ENCODE assay signal across 20 cellular contexts in genomic region chr6:67986694-67987232, GRCh38.
DNase-seq lines count a peak whose midpoint lies in the region; ATAC-seq, FAIRE-seq and TF ChIP-seq lines count a peak whose summit lies in the region.
"Had no signal": no experiment of that assay in that cellular context is flagged by ENCODE, and none has a peak within 500 bp of the region (broad histone marks: within the 10 kb centered on the region; RNA-seq: fewer than 3 reads in every experiment).

No MANE protein-coding gene starts in this region.

- H3K36me3 ChIP-seq in SU-DHL-6 (ENCODE audit: low read length) (no peaks in the 10 kb centered on the region), H1 (ENCODE audit: control insufficient read depth in 2 of 4, insufficient read depth in 4 of 4, low read length in 3 of 4) (no peaks in the 10 kb centered on the region), mesenchymal stem cell (ENCODE audit: control insufficient read depth in 1 of 2, insufficient read depth in 2 of 2, low read depth in 1 of 2, low read length in 2 of 2) (no peaks in the 10 kb centered on the region), PC-3 (ENCODE audit: low read depth, low read length) (no peaks in the 10 kb centered on the region), mucosa of descending colon (ENCODE audit: low read depth) (no peaks in the 10 kb centered on the region), aorta (ENCODE audit: control insufficient read depth in 1 of 2, insufficient read depth in 2 of 2, low read length in 1 of 2) (no peaks in the 10 kb centered on the region)
- H3K36me3 ChIP-seq: BLaER1 treated with 17β-estradiol and CSF1 and Interleukin-3, amounts not matched to agents 10 nM and 100 nM had no signal

- TF ChIP-seq POLR2A in H1 (IDR thresholded peaks at IDR 0.05; ENCODE audit: control extremely low read depth in 1 of 2, low read depth in 2 of 2, low read length in 2 of 2), result no peak

- BruUV-seq in PC-3 (replicated peaks; lab: Mats Ljungman, UMichigan), result no TSS peak

- H3K79me2 ChIP-seq in SU-DHL-6 (ENCODE audit: insufficient read depth, low read length) (no peaks in the 10 kb centered on the region), H1 (ENCODE audit: control insufficient read depth in 1 of 2, insufficient read depth in 2 of 2, low read length in 2 of 2) (no peaks in the 10 kb centered on the region), PC-3 (ENCODE audit: low read length) (no peaks in the 10 kb centered on the region)

- H3F3A ChIP-seq in SU-DHL-6 (ENCODE audit: insufficient read depth) (no peaks in the 10 kb centered on the region), PC-3 (ENCODE audit: low read length, unreplicated experiment) (no peaks in the 10 kb centered on the region)

- no peak overlapping the region for H2AK5ac ChIP-seq in H1 (ENCODE audit: low read depth, low read length)
- H2AK5ac ChIP-seq in mesenchymal stem cell (ENCODE audit: low read length, severe bottlenecking), result no peak overlapping the region

- no peak overlapping the region for H3K4ac ChIP-seq in H1 (replicated peaks; ENCODE audit: insufficient read length, low read depth, low read length)
- H3K4ac ChIP-seq in mesenchymal stem cell (ENCODE audit: low read depth in 1 of 2, low read length in 2 of 2), result no peak overlapping the region

- H2AFZ ChIP-seq in SU-DHL-6 (ENCODE audit: low read depth, low read length, severe bottlenecking), result peak overlapping the region; percentile 31
- H2AFZ ChIP-seq in H1 (ENCODE audit: low read length), result peak overlapping the region; percentile 6; the same call in 1 of the 2 replicates
- H2AFZ ChIP-seq in mesenchymal stem cell (ENCODE audit: low read depth, low read length), result no peak overlapping the region
- no peak overlapping the region for H2AFZ ChIP-seq in PC-3 (ENCODE audit: low read length)

- no peak overlapping the region for H3K56ac ChIP-seq in H1 (replicated peaks; ENCODE audit: insufficient read length, low read depth, low read length)

- H3K4me2 ChIP-seq in SU-DHL-6 (ENCODE audit: low read depth, low read length, poor library complexity, severe bottlenecking) (no peak overlapping the region), H1 (ENCODE audit: insufficient read depth in 1 of 2, low read depth in 2 of 2, low read length in 2 of 2) (no peak overlapping the region), mesenchymal stem cell (ENCODE audit: low read length, poor library complexity, severe bottlenecking) (no peak overlapping the region), PC-3 (ENCODE audit: low read length) (no peak overlapping the region)
- H3K4me2 ChIP-seq: BLaER1 treated with 17β-estradiol and CSF1 and Interleukin-3, amounts not matched to agents 10 nM and 100 nM had no signal

- H3K18ac ChIP-seq in H1 (ENCODE audit: extremely low read depth, low read length) (no peak overlapping the region), mesenchymal stem cell (ENCODE audit: low read depth in 1 of 2, low read length in 2 of 2) (no peak overlapping the region)

- H2BK120ac ChIP-seq in H1 (replicated peaks; ENCODE audit: low read depth, low read length) (no peak overlapping the region), mesenchymal stem cell (ENCODE audit: low read depth, low read length) (no peak overlapping the region)

- H3K23me2 ChIP-seq in H1 (ENCODE audit: low read depth, low read length), result no peaks in the 10 kb centered on the region

- H3K4me1 ChIP-seq in H1 (replicated peaks in 1 of 4; ENCODE audit: control insufficient read depth in 3 of 4, insufficient read depth in 4 of 4, low read length in 3 of 4) (no peaks in the 10 kb centered on the region), mesenchymal stem cell (ENCODE audit: control insufficient read depth, insufficient read depth, low read depth, low read length) (no peaks in the 10 kb centered on the region), PC-3 (ENCODE audit: insufficient read depth, low read length) (no peaks in the 10 kb centered on the region), mucosa of descending colon (ENCODE audit: low read depth) (no peaks in the 10 kb centered on the region), aorta (ENCODE audit: control insufficient read depth in 1 of 2, insufficient read depth in 2 of 2, low read length in 2 of 2) (no peaks in the 10 kb centered on the region)
- H3K4me1 ChIP-seq: BLaER1 treated with 17β-estradiol and CSF1 and Interleukin-3, amounts not matched to agents 10 nM and 100 nM had no signal

- TF ChIP-seq CTCF in SU-DHL-6 (IDR thresholded peaks at IDR 0.05; ENCODE audit: insufficient read depth, low read length, poor library complexity, severe bottlenecking) (no peak), H1 (IDR thresholded peaks at IDR 0.05; ENCODE audit: control extremely low read depth in 1 of 3, insufficient read depth in 1 of 3, low read depth in 1 of 3, low read length in 3 of 3) (no peak), PC-3 (conservative IDR thresholded peaks at IDR 0.05; ENCODE audit: low read depth, low read length) (no peak), mucosa of descending colon (IDR thresholded peaks at IDR 0.05) (no peak)

- H3K36me3 Mint-ChIP-seq in stimulated activated memory B cell treated with anti-CD40 and anti-IgM and Interleukin-4, amounts not matched to agents 10 μg/mL and 1 μg/mL and 100 μg/mL, for 72 hours, result no peaks in the 10 kb centered on the region
- H3K36me3 Mint-ChIP-seq: CD8-positive, alpha-beta memory T cell had no signal

- no peak overlapping the region for H3K27ac ChIP-seq in SU-DHL-6 (ENCODE audit: low read depth, low read length)
- H3K27ac ChIP-seq in H1 (ENCODE audit: low read depth, low read length), result no peak overlapping the region
- no peak overlapping the region for H3K27ac ChIP-seq in mesenchymal stem cell (ENCODE audit: low read length, poor library complexity, severe bottlenecking)
- no peak overlapping the region for H3K27ac ChIP-seq in PC-3 (ENCODE audit: low read length)
- no peak overlapping the region for H3K27ac ChIP-seq in aorta (ENCODE audit: low read depth in 1 of 2, low read length in 2 of 2)
- H3K27ac ChIP-seq: BLaER1 treated with 17β-estradiol and CSF1 and Interleukin-3, amounts not matched to agents 10 nM and 100 nM had no signal

- H3K9me2 ChIP-seq in SU-DHL-6 (replicated peaks; ENCODE audit: insufficient read depth, low read length) (no peaks in the 10 kb centered on the region), PC-3 (replicated peaks; ENCODE audit: low read length) (no peaks in the 10 kb centered on the region)

- no peak for TF ChIP-seq EP300 in H1 (IDR thresholded peaks at IDR 0.05; ENCODE audit: borderline replicate concordance in 1 of 2, low read depth in 2 of 2, low read length in 2 of 2)

- no peak overlapping the region for H3K4me3 Mint-ChIP-seq in stimulated activated memory B cell treated with anti-CD40 and anti-IgM and Interleukin-4, amounts not matched to agents 10 μg/mL and 1 μg/mL and 100 μg/mL, for 72 hours
- H3K4me3 Mint-ChIP-seq: B cell; CD8-positive, alpha-beta memory T cell; H9 had no signal

- H3K27me3 ChIP-seq in SU-DHL-6 (ENCODE audit: low read length), result no peaks in the 10 kb centered on the region
- no peaks in the 10 kb centered on the region for H3K27me3 ChIP-seq in H1 (replicated peaks in 1 of 4; ENCODE audit: control insufficient read depth in 3 of 4, extremely low read depth in 1 of 4, insufficient read depth in 3 of 4, low read length in 3 of 4)
- H3K27me3 ChIP-seq in mesenchymal stem cell (ENCODE audit: control insufficient read depth in 1 of 2, insufficient read depth in 1 of 2, low read length in 2 of 2), result no peaks in the 10 kb centered on the region
- no peaks in the 10 kb centered on the region for H3K27me3 ChIP-seq in PC-3 (ENCODE audit: low read length)
- no peaks in the 10 kb centered on the region for H3K27me3 ChIP-seq in aorta (ENCODE audit: control insufficient read depth in 1 of 2, insufficient read depth in 2 of 2, low read length in 1 of 2)
- H3K27me3 ChIP-seq: BLaER1 treated with 17β-estradiol and CSF1 and Interleukin-3, amounts not matched to agents 10 nM and 100 nM had no signal

- no peak for TF ChIP-seq RAD21 in H1 (IDR thresholded peaks at IDR 0.05 in 1 of 2, conservative IDR thresholded peaks at IDR 0.05 in 1 of 2; ENCODE audit: low read depth in 2 of 2, low read length in 2 of 2)

- H4K8ac ChIP-seq in H1 (ENCODE audit: extremely low read depth, insufficient read depth, low read length) (no peak overlapping the region), mesenchymal stem cell (ENCODE audit: low read length) (no peak overlapping the region)

- H2BK5ac ChIP-seq in H1 (ENCODE audit: low read depth, low read length) (no peak overlapping the region), mesenchymal stem cell (ENCODE audit: low read depth, low read length, poor library complexity, severe bottlenecking) (no peak overlapping the region)

- no peaks in the 10 kb centered on the region for H3K9me3 ChIP-seq in SU-DHL-6 (ENCODE audit: insufficient read depth, low read length)
- no peaks in the 10 kb centered on the region for H3K9me3 ChIP-seq in H1 (ENCODE audit: insufficient read depth in 2 of 2, low read depth in 1 of 2, low read length in 1 of 2)
- peaks cover 3% of the 10 kb centered on the region for H3K9me3 ChIP-seq in mesenchymal stem cell (ENCODE audit: control insufficient read depth, low read length)
- no peaks in the 10 kb centered on the region for H3K9me3 ChIP-seq in PC-3 (ENCODE audit: low read length)
- H3K9me3 ChIP-seq in mucosa of descending colon, result peaks cover 18% of the 10 kb centered on the region
- H3K9me3 ChIP-seq in aorta (ENCODE audit: control insufficient read depth, low read length), result no peaks in the 10 kb centered on the region
- H3K9me3 ChIP-seq: BLaER1 treated with 17β-estradiol and CSF1 and Interleukin-3, amounts not matched to agents 10 nM and 100 nM had no signal

- H3K23ac ChIP-seq in H1 (ENCODE audit: insufficient read length) (no peak overlapping the region), mesenchymal stem cell (ENCODE audit: low read length in 2 of 2) (no peak overlapping the region)

- intact Hi-C loops in PC-3 (cut with micrococcal nuclease), result no loop called here
- intact Hi-C loops in mucosa of descending colon (cut with DNase I, micrococcal nuclease), result no loop called here
- intact Hi-C loops in aorta (cut with DNase I), result no loop called here

- H2BK20ac ChIP-seq in H1 (ENCODE audit: low read length), result no peak overlapping the region

- H3K14ac ChIP-seq in H1 (ENCODE audit: insufficient read length) (no peak overlapping the region), mesenchymal stem cell (ENCODE audit: low read length in 2 of 2) (no peak overlapping the region)

- no peaks in the 10 kb centered on the region for H3K4me1 Mint-ChIP-seq in stimulated activated memory B cell treated with anti-CD40 and anti-IgM and Interleukin-4, amounts not matched to agents 10 μg/mL and 1 μg/mL and 100 μg/mL, for 72 hours
- H3K4me1 Mint-ChIP-seq: B cell; CD8-positive, alpha-beta memory T cell had no signal

- CTCF ChIA-PET in H1 (lab: Charles Lee; ENCODE audit: partially characterized antibody), result no interaction called here
- CTCF ChIA-PET in PC-3 (lab: Charles Lee), result no interaction called here

- H4K20me1 ChIP-seq in SU-DHL-6 (ENCODE audit: low read depth, low read length) (no peaks in the 10 kb centered on the region), H1 (replicated peaks in 1 of 2; ENCODE audit: control insufficient read depth in 1 of 2, insufficient read depth in 2 of 2, low read length in 2 of 2) (no peaks in the 10 kb centered on the region), PC-3 (ENCODE audit: low read length) (no peaks in the 10 kb centered on the region)
- H4K20me1 ChIP-seq: BLaER1 treated with 17β-estradiol and CSF1 and Interleukin-3, amounts not matched to agents 10 nM and 100 nM had no signal

- ATAC-seq in stimulated activated memory B cell treated with anti-CD40 and anti-IgM and Interleukin-4, amounts not matched to agents 10 μg/mL and 1 μg/mL and 100 μg/mL, for 72 hours, result no peak
- no peak for ATAC-seq in PC-3
- no peak for ATAC-seq in mucosa of descending colon
- no peak for ATAC-seq in aorta (ENCODE audit: low FRiP score)
- ATAC-seq: GM12878 had no signal

- POLR2A ChIA-PET in H1 (lab: Charles Lee; ENCODE audit: partially characterized antibody), result no interaction called here
- POLR2A ChIA-PET in PC-3 (lab: Charles Lee; ENCODE audit: unreplicated experiment), result no interaction called here

- H3K4me3 ChIP-seq in SU-DHL-6 (ENCODE audit: insufficient read depth, low read length, poor library complexity, severe bottlenecking) (no peak overlapping the region), H1 (ENCODE audit: extremely low read depth in 1 of 4, insufficient read depth in 2 of 4, low read depth in 3 of 4, low read length in 4 of 4) (no peak overlapping the region), mesenchymal stem cell (ENCODE audit: insufficient read depth in 1 of 2, low read depth in 1 of 2, low read length in 2 of 2) (no peak overlapping the region), PC-3 (ENCODE audit: low read length) (no peak overlapping the region), mucosa of descending colon (no peak overlapping the region), aorta (ENCODE audit: low read length in 2 of 2) (no peak overlapping the region)
- H3K4me3 ChIP-seq: BLaER1 treated with 17β-estradiol and CSF1 and Interleukin-3, amounts not matched to agents 10 nM and 100 nM; GM12878 had no signal

- H3K79me1 ChIP-seq in H1 (ENCODE audit: low read depth, low read length), result no peaks in the 10 kb centered on the region
- no peaks in the 10 kb centered on the region for H3K79me1 ChIP-seq in mesenchymal stem cell (replicated peaks; ENCODE audit: low read length, poor library complexity, severe bottlenecking)

- H3K9ac ChIP-seq in SU-DHL-6 (ENCODE audit: low read length) (no peak overlapping the region), H1 (replicated peaks in 1 of 4; ENCODE audit: extremely low read depth in 1 of 4, low read depth in 3 of 4, low read length in 3 of 4) (no peak overlapping the region), mesenchymal stem cell (ENCODE audit: low read length) (no peak overlapping the region), PC-3 (ENCODE audit: low read length) (no peak overlapping the region)
- H3K9ac ChIP-seq: BLaER1 treated with 17β-estradiol and CSF1 and Interleukin-3, amounts not matched to agents 10 nM and 100 nM had no signal

- H4K91ac ChIP-seq in H1 (replicated peaks; ENCODE audit: insufficient read length, low read length) (no peak overlapping the region), mesenchymal stem cell (ENCODE audit: low read length) (no peak overlapping the region)

- FAIRE-seq in H1 (lab: Jason Lieb, UNC), result no peak
- FAIRE-seq: GM12878, HTR-8/SVneo had no signal

- no peak overlapping the region for H2BK12ac ChIP-seq in H1 (ENCODE audit: low read depth, low read length)
- H2BK12ac ChIP-seq in mesenchymal stem cell (ENCODE audit: low read length in 2 of 2), result no peak overlapping the region

- no peaks in the 10 kb centered on the region for H3K27me3 Mint-ChIP-seq in stimulated activated memory B cell treated with anti-CD40 and anti-IgM and Interleukin-4, amounts not matched to agents 10 μg/mL and 1 μg/mL and 100 μg/mL, for 72 hours
- H3K27me3 Mint-ChIP-seq: B cell; CD8-positive, alpha-beta memory T cell had no signal

- DNase-seq in M059J (ENCODE audit: low read depth) (peak; percentile 34), H1 (ENCODE audit: low read depth in 1 of 2, low spot score in 2 of 2) (no peak), mesenchymal stem cell (peak; percentile 21), PC-3 (no peak), mucosa of descending colon (no peak), aorta (no peak)
- DNase-seq: CD8-positive, alpha-beta memory T cell; COR-L47; DMS 273 treated with DMSO at 0.1 percent for 48 hours; DMS53; DND-41; EL; GOT3; H9 had no signal

- no peak overlapping the region for H4K5ac ChIP-seq in H1 (ENCODE audit: insufficient read length, low read depth, low read length)

- peaks cover 3% of the 10 kb centered on the region for H3K9me3 Mint-ChIP-seq in stimulated activated memory B cell treated with anti-CD40 and anti-IgM and Interleukin-4, amounts not matched to agents 10 μg/mL and 1 μg/mL and 100 μg/mL, for 72 hours
- H3K9me3 Mint-ChIP-seq: H9 had no signal

- no peak overlapping the region for H3K27ac Mint-ChIP-seq in stimulated activated memory B cell treated with anti-CD40 and anti-IgM and Interleukin-4, amounts not matched to agents 10 μg/mL and 1 μg/mL and 100 μg/mL, for 72 hours
- H3K27ac Mint-ChIP-seq: B cell; CD8-positive, alpha-beta memory T cell had no signal

- H2BK15ac ChIP-seq in H1 (ENCODE audit: low read length), result no peak overlapping the region
- H2BK15ac ChIP-seq in mesenchymal stem cell (ENCODE audit: low read depth, poor library complexity, severe bottlenecking), result no peak overlapping the region

Comparison
In these comparisons a context has a peak if more than half of its experiments do, and no peak if none do; other contexts are left out.
1. DNase-seq: peak in M059J (single experiment) and mesenchymal stem cell (single experiment); none in H1 (0 of 2), PC-3 (single experiment), mucosa of descending colon (0 of 3) and aorta (0 of 2).
2. H2AFZ ChIP-seq: peak in SU-DHL-6 (single experiment) and H1 (single experiment); none in mesenchymal stem cell (single experiment) and PC-3 (single experiment).